13 cellular contexts compared by ENCODE assay signal in genomic region chr10:37855691-37856090, GRCh38. TPM values are rescaled to one million over a fixed set of nuclear protein-coding genes. Genes with fewer than 3 reads are reported as not detected.
DNase-seq lines count a peak whose midpoint lies in the region; ATAC-seq and TF ChIP-seq lines count a peak whose summit lies in the region.
"Had no signal": no experiment of that assay in that cellular context is flagged by ENCODE, and none has a peak within 500 bp of the region (broad histone marks: within the 10 kb centered on the region; RNA-seq: fewer than 3 reads in every experiment).

No MANE protein-coding gene starts in this region.

- H3K4me3 Mint-ChIP-seq in activated CD4-positive, alpha-beta T cell treated with anti-CD3 and anti-CD28 coated beads for 36 hours = peak overlapping the region; percentile 15

- TF ChIP-seq CTCF in OCI-LY7 (conservative IDR thresholded peaks at IDR 0.05; ENCODE audit: low read length) (no peak), fibroblast of lung (conservative IDR thresholded peaks at IDR 0.05 in 1 of 2, IDR thresholded peaks at IDR 0.05 in 1 of 2; ENCODE audit: low read depth in 1 of 2, low read length in 2 of 2) (no peak), gastrocnemius medialis (IDR thresholded peaks at IDR 0.05 in 4 of 5, conservative IDR thresholded peaks at IDR 0.05 in 1 of 5) (no peak)

- no peaks in the 10 kb centered on the region for H3K27me3 Mint-ChIP-seq in activated CD4-positive, alpha-beta T cell treated with anti-CD3 and anti-CD28 coated beads for 36 hours

- no peak overlapping the region for H2AFZ ChIP-seq in OCI-LY7 (ENCODE audit: low read length)
- no peak overlapping the region for H2AFZ ChIP-seq in fibroblast of lung (ENCODE audit: low read length)

- H3K9me3 Mint-ChIP-seq in activated CD4-positive, alpha-beta T cell treated with anti-CD3 and anti-CD28 coated beads for 36 hours (ENCODE audit: low read depth) = no peaks in the 10 kb centered on the region

- CTCF ChIA-PET in activated CD4-positive, alpha-beta T cell treated with anti-CD3 and anti-CD28 coated beads for 36 hours (lab: Charles Lee) = interaction anchor here (0.7 to 0.9 kb wide), 2 partner anchors 107 to 121 kb away, joined by 3 to 4 read pairs; partner anchors contain the start of gene ZNF25
- CTCF ChIA-PET in OCI-LY7 (lab: Charles Lee; ENCODE audit: unreplicated experiment) = no interaction called here

- H3K27me3 ChIP-seq in fibroblast of lung (ENCODE audit: control insufficient read depth, insufficient read depth, low read length) = no peaks in the 10 kb centered on the region
- no peaks in the 10 kb centered on the region for H3K27me3 ChIP-seq in gastrocnemius medialis
- H3K27me3 ChIP-seq in H7 (ENCODE audit: control insufficient read depth, insufficient read depth, low read length) = no peaks in the 10 kb centered on the region
- H3K27me3 ChIP-seq: left lung had no signal

- H3K9me3 ChIP-seq in OCI-LY7 (ENCODE audit: low read length) (peaks cover 7% of the 10 kb centered on the region; the same call in 1 of the 2 replicates), fibroblast of lung (ENCODE audit: control insufficient read depth, insufficient read depth, low read depth, low read length) (no peaks in the 10 kb centered on the region), gastrocnemius medialis (no peaks in the 10 kb centered on the region)
- H3K9me3 ChIP-seq: left lung had no signal

- H3K36me3 Mint-ChIP-seq in activated CD4-positive, alpha-beta T cell treated with anti-CD3 and anti-CD28 coated beads for 36 hours (ENCODE audit: low read depth) = peaks cover 16% of the 10 kb centered on the region

- POLR2A ChIA-PET in activated CD4-positive, alpha-beta T cell treated with anti-CD3 and anti-CD28 coated beads for 36 hours (lab: Charles Lee) = no interaction called here
- POLR2A ChIA-PET in OCI-LY7 (lab: Charles Lee) = interaction anchor here (0.6 to 1.6 kb wide), 4 partner anchors 11 to 120 kb away, joined by 3 to 6 read pairs (median 4); no protein-coding TSS in a partner anchor

- no peak for ATAC-seq in activated CD4-positive, alpha-beta T cell treated with anti-CD3 and anti-CD28 coated beads for 36 hours
- ATAC-seq in gastrocnemius medialis = no peak
- ATAC-seq: left lung had no signal

- DNase-seq in activated CD4-positive, alpha-beta T cell treated with anti-CD3 and anti-CD28 coated beads for 36 hours = no peak
- no peak for DNase-seq in activated CD4-positive, alpha-beta T cell treated with anti-CD3 and anti-CD28 coated beads, Interleukin-2, amount 50 U/mL, for 1 hour
- no peak for DNase-seq in OCI-LY7 (ENCODE audit: low spot score)
- DNase-seq in fibroblast of lung (ENCODE audit: low read depth in 2 of 2) = no peak
- no peak for DNase-seq in gastrocnemius medialis
- no peak for DNase-seq in NK-92 treated with Interleukin-12 subunit alpha and Interleukin-12 subunit beta, amount 100 ng/mL, for 24 hours (lab: John Stamatoyannopoulos, UW)
- DNase-seq in NCI-H524 treated with DMSO at 0.1 percent for 48 hours (lab: John Stamatoyannopoulos, UW) = no peak
- DNase-seq in H7 = no peak
- DNase-seq: activated CD8-positive, alpha-beta memory T cell treated with anti-CD3 and anti-CD28 coated beads, Interleukin-2, amount 50 U/mL, for 48 hours; left lung; NCI-H1092; SIG-M5; trophoblast cell had no signal

- H3K4me2 ChIP-seq in OCI-LY7 (ENCODE audit: low read length) = peak overlapping the region; percentile 80
- H3K4me2 ChIP-seq in fibroblast of lung (ENCODE audit: extremely low read depth, insufficient read depth, low read length) = peak overlapping the region; percentile 94

- H3K4me3 ChIP-seq in OCI-LY7 (ENCODE audit: low read depth, low read length, poor library complexity, severe bottlenecking) (peak overlapping the region; percentile 84), fibroblast of lung (replicated peaks in 1 of 4; ENCODE audit: control extremely low read depth in 1 of 4, insufficient read depth in 1 of 4, low read depth in 3 of 4, low read length in 4 of 4) (peak overlapping the region in 2 of 4 experiments; percentile 75 to 87), gastrocnemius medialis (peak overlapping the region in 3 of 4 donors; percentile 2 to 95 (median 17)), H7 (ENCODE audit: insufficient read depth, low read depth, low read length) (no peak overlapping the region)

- intact Hi-C loops in activated CD4-positive, alpha-beta T cell treated with anti-CD3 and anti-CD28 coated beads for 36 hours (cut with DNase I, micrococcal nuclease) = loop anchor here (2.0 to 10.0 kb wide), 5 partner anchors 25 to 507 kb away; partner anchors contain the start of genes ZNF33A (in 1 of the 2) and ZNF37A (in 1 of the 2)
- intact Hi-C loops in OCI-LY7 (cut with micrococcal nuclease; ENCODE audit: unreplicated experiment) (loop anchor here (2.0 kb wide), 1 partner anchor 155 kb away; the partner anchor contains the start of gene ZNF33A), gastrocnemius medialis (cut with DNase I; ENCODE audit: low total_unique reads) (loop anchor here (2.0 kb wide), 1 partner anchor 155 kb away; the partner anchor contains the start of gene ZNF33A)

- in situ Hi-C loops in gastrocnemius medialis (cut with MboI; ENCODE audit: low sequenced_read_pairs in 4 of 4) = loop anchor here in 3 of 4 donors (10.0 to 25.0 kb wide), 2 partner anchors 232 to 239 kb away; partner anchors contain the start of gene ZNF37A (in 3 of the 3)

- TF ChIP-seq POLR2A in gastrocnemius medialis (IDR thresholded peaks at IDR 0.05) = no peak

- H3K36me3 ChIP-seq in OCI-LY7 (ENCODE audit: insufficient read depth, low read length) (peaks cover 2% of the 10 kb centered on the region; the same call in 1 of the 2 replicates), fibroblast of lung (ENCODE audit: control insufficient read depth, insufficient read depth, low read length) (no peaks in the 10 kb centered on the region), gastrocnemius medialis (no peaks in the 10 kb centered on the region), H7 (replicated peaks; ENCODE audit: control insufficient read depth, insufficient read depth, low read length) (no peaks in the 10 kb centered on the region)

- H3K4me1 ChIP-seq in OCI-LY7 (ENCODE audit: insufficient read depth, low read length, poor library complexity, severe bottlenecking) (peaks cover 34% of the 10 kb centered on the region), fibroblast of lung (ENCODE audit: control insufficient read depth, extremely low read depth, insufficient read depth, low read length) (no peaks in the 10 kb centered on the region), gastrocnemius medialis (peaks cover 32 to 34% of the 10 kb centered on the region in 2 donors)

- H3K79me2 ChIP-seq in OCI-LY7 (ENCODE audit: insufficient read depth, low read depth, low read length) = peaks cover 34% of the 10 kb centered on the region
- peaks cover 2% of the 10 kb centered on the region for H3K79me2 ChIP-seq in fibroblast of lung (ENCODE audit: control insufficient read depth, insufficient read depth, low read length)

- H3K27ac ChIP-seq in OCI-LY7 (ENCODE audit: low read depth, low read length, poor library complexity, severe bottlenecking) = no peak overlapping the region
- H3K27ac ChIP-seq in fibroblast of lung (ENCODE audit: insufficient read depth, low read length) = no peak overlapping the region
- peak overlapping the region in 3 of 4 donors; percentile 38 to 100 (median 100) for H3K27ac ChIP-seq in gastrocnemius medialis
- H3K27ac ChIP-seq: left lung had no signal

- H4K20me1 ChIP-seq in OCI-LY7 (ENCODE audit: insufficient read depth, low read length) = no peaks in the 10 kb centered on the region
- no peaks in the 10 kb centered on the region for H4K20me1 ChIP-seq in fibroblast of lung (ENCODE audit: control insufficient read depth, extremely low read depth, insufficient read depth, low read length)

- H3K4me1 Mint-ChIP-seq in activated CD4-positive, alpha-beta T cell treated with anti-CD3 and anti-CD28 coated beads for 36 hours = peaks cover 30% of the 10 kb centered on the region

- BruUV-seq in OCI-LY7 (replicated peaks; lab: Mats Ljungman, UMichigan) = no TSS peak

- H3K27ac Mint-ChIP-seq in activated CD4-positive, alpha-beta T cell treated with anti-CD3 and anti-CD28 coated beads for 36 hours = no peak overlapping the region

- H3K9me2 ChIP-seq in OCI-LY7 (ENCODE audit: insufficient read depth, low read length) = no peaks in the 10 kb centered on the region

- H3K9ac ChIP-seq in fibroblast of lung (ENCODE audit: insufficient read depth, low read length) = no peak overlapping the region

RNA-seq across cellular contexts. Expression of gene ZNF248, which starts 1.7 kb away (rescaled TPM):
- total RNA-seq in activated CD4-positive, alpha-beta T cell treated with anti-CD3 and anti-CD28 coated beads for 36 hours = 1 to 10 TPM; 7.3 to 8.2 TPM
- 13.4 and 16.8 TPM in 2 replicates for total RNA-seq in OCI-LY7 (2014; rRNA removed; shearing (Covaris generic))
- total RNA-seq in OCI-LY7 (2022) = 15.6 and 16.0 TPM in 2 replicates
- total RNA-seq in fibroblast of lung = 10.3 and 10.9 TPM in 2 replicates
- polyA plus RNA-seq in fibroblast of lung = 4.3 and 6.9 TPM in 2 replicates
- polyA plus RNA-seq in fibroblast of lung (2012) = 2.9 and 3.8 TPM in 2 replicates
- 0.78 and 1.5 TPM in 2 replicates for polyA minus RNA-seq in fibroblast of lung (ENCODE audit: low replicate concordance)
- total RNA-seq in gastrocnemius medialis = 10 to 100 TPM in 1 of 4 donors, 1 to 10 TPM in 3; 2.1 to 17.3 (median 7.8) TPM
- not detected in 2 replicates for total RNA-seq in H7 (2014; rRNA removed; shearing (Covaris generic))

Comparison
In these comparisons a context has a peak if more than half of its experiments do, and no peak if none do; other contexts are left out.
1. H3K27ac ChIP-seq: peak in gastrocnemius medialis (3 of 4); none in OCI-LY7 (single experiment) and fibroblast of lung (single experiment).